18 cellular contexts compared by ENCODE assay signal in the genomic region with DNA sequence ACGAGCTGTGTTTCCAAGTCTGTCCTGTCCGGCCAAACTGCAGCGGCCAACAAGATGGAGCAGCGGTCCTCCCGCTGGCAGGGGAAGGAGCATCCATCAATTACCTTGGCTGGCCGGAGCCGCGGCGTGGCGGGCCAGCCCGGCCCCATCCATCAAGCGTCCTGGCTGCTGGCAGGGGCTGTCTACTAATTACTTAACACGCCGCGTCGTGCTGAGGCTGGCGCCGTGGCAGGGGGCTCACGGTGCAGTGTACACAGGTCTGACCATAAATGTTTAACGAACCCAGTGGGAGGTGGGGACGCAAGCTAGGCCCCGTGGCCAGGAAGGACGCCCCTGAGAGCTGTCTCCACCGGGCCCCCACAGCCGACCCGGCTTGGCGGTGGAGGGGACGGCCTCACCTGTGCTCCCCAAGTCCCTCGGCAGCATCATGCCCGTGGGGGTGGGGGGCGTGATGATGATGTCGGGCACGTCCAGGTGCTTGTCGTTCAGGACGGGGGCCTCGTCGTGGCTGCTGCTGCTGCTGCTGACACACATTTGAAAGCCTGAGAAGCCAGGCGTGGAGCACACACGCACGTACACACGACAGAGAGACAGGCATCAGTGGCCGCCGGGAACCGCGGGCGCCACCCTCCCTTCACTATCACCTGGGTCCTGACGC. TPM values are rescaled to one million over a fixed set of nuclear protein-coding genes. Genes with fewer than 3 reads are reported as not detected.
A peak's percentile ranks its signal among the peaks of the same experiment; 100 is the strongest.
DNase-seq lines count a peak whose midpoint lies in the region; FAIRE-seq and TF ChIP-seq lines count a peak whose summit lies in the region.
"Had no signal": no experiment of that assay in that cellular context is flagged by ENCODE, and none has a peak within 500 bp of the region (broad histone marks: within the 10 kb centered on the region; RNA-seq: fewer than 3 reads in every experiment).

No MANE protein-coding gene starts in this region.

- H4K20me1 ChIP-seq in osteoblast (ENCODE audit: insufficient read depth, low read length): no peaks in the 10 kb centered on the region

- no peaks in the 10 kb centered on the region for H3K79me2 ChIP-seq in osteoblast (ENCODE audit: insufficient read depth, low read length)

- no peaks in the 10 kb centered on the region for H3K4me1 ChIP-seq in osteoblast (ENCODE audit: insufficient read depth, low read length)
- no peaks in the 10 kb centered on the region for H3K4me1 ChIP-seq in small intestine (ENCODE audit: control insufficient read depth in 2 of 2, insufficient read depth in 1 of 2, low read depth in 1 of 2, low read length in 1 of 2)

- H3K36me3 Mint-ChIP-seq in brain: peaks cover 8% of the 10 kb centered on the region

- peaks cover 30% of the 10 kb centered on the region for H3K4me1 Mint-ChIP-seq in brain
- H3K4me1 Mint-ChIP-seq: CD14-positive monocyte had no signal

- peak overlapping the region in 3 of 5 experiments; percentile 79 to 88 (median 80) for H3K27ac Mint-ChIP-seq in brain

- DNase-seq in NCI-H345 (lab: John Stamatoyannopoulos, UW) (peak; percentile 58), NCI-H345 treated with DMSO at 0.1 percent for 48 hours (lab: John Stamatoyannopoulos, UW; ENCODE audit: unreplicated experiment) (no peak), NCI-H1092 treated with DMSO at 0.1 percent for 48 hours (lab: John Stamatoyannopoulos, UW) (peak; percentile 41), osteoblast (ENCODE audit: insufficient read length, low spot score, missing footprints) (peak; percentile 59), pons (ENCODE audit: low spot score) (no peak), small intestine (no peak), NCI-H2107 (lab: John Stamatoyannopoulos, UW) (no peak)
- DNase-seq: Calu3, DMS79, NCI-H1105 treated with DMSO at 0.1 percent for 48 hours, NCI-H2081 treated with DMSO at 0.1 percent for 48 hours, NCI-H510A had no signal

- H3K9me3 ChIP-seq in osteoblast (ENCODE audit: low read depth, low read length) (peaks cover 3% of the 10 kb centered on the region), small intestine (ENCODE audit: control insufficient read depth, low read depth) (no peaks in the 10 kb centered on the region)

- H3K9me3 Mint-ChIP-seq in brain: peaks cover 0 to 11% (median 9%) of the 10 kb centered on the region in 5 experiments

- no peaks in the 10 kb centered on the region for H3K36me3 ChIP-seq in osteoblast (ENCODE audit: insufficient read depth, low read length)
- H3K36me3 ChIP-seq in small intestine (ENCODE audit: control insufficient read depth in 2 of 2, insufficient read depth in 2 of 2, low read length in 2 of 2): no peaks in the 10 kb centered on the region

- no peaks in the 10 kb centered on the region for H3K27me3 ChIP-seq in osteoblast (ENCODE audit: insufficient read depth, low read length)
- H3K27me3 ChIP-seq in small intestine (ENCODE audit: control insufficient read depth in 2 of 2, insufficient read depth in 2 of 2, low read length in 2 of 2): no peaks in the 10 kb centered on the region

- TF ChIP-seq CTCF in brain (conservative IDR thresholded peaks at IDR 0.05) (no peak), osteoblast (IDR thresholded peaks at IDR 0.05; ENCODE audit: extremely low read depth, low read depth, low read length) (no peak)

- H3K4me2 ChIP-seq in osteoblast (ENCODE audit: insufficient read depth, low read length): no peak overlapping the region
- H3K4me2 ChIP-seq: KMS-11 had no signal

- FAIRE-seq in small intestine (lab: Jason Lieb, UNC): no peak
- FAIRE-seq: A204.1, G401.6, GM12891 had no signal

- no peak overlapping the region for H3K27ac ChIP-seq in osteoblast (ENCODE audit: low read depth, low read length)
- H3K27ac ChIP-seq in small intestine (ENCODE audit: low read depth in 1 of 2, low read length in 1 of 2): no peak overlapping the region
- H3K27ac ChIP-seq: KMS-11 had no signal

- H2AFZ ChIP-seq in osteoblast (ENCODE audit: low read length): no peak overlapping the region

- 78 to 90% (median 86%) methylated on average over 47 of the region's 47 CpGs for WGBS in small intestine, 3 donors

- H3K4me3 ChIP-seq in osteoblast (ENCODE audit: insufficient read depth, low read length): no peak overlapping the region
- no peak overlapping the region for H3K4me3 ChIP-seq in small intestine (ENCODE audit: low read depth in 1 of 2, low read length in 2 of 2)

- peak overlapping the region in 3 of 5 experiments; percentile 18 to 42 (median 30) for H3K4me3 Mint-ChIP-seq in brain
- H3K4me3 Mint-ChIP-seq: CD14-positive monocyte had no signal

- H3K27me3 Mint-ChIP-seq in brain: peaks cover 7% of the 10 kb centered on the region

RNA-seq across cellular contexts. Expression of a gene that starts 21.1 kb away (rescaled TPM):
- 38.2 TPM for polyA plus RNA-seq in brain (ENCODE audit: insufficient read depth, low read depth, low replicate concordance)
- 1.2 and 1.8 TPM in 2 replicates for total RNA-seq in osteoblast
- polyA plus RNA-seq in small intestine: 10 to 100 TPM in 1 of 3 donors, 1 to 10 TPM in 2; 2.0 to 11.2 (median 3.2) TPM

RNA-seq across cellular contexts. Expression of a gene that starts 41.0 kb away (rescaled TPM):
- polyA plus RNA-seq in brain (ENCODE audit: insufficient read depth, low read depth, low replicate concordance) (2.3 TPM), small intestine (1 to 10 TPM in 2 of 3 donors, not detected in 1; 1.2 to 4.9 TPM)
- 0.59 and 0.72 TPM in 2 replicates for total RNA-seq in osteoblast

Comparison
In these comparisons a context has a peak if more than half of its experiments do, and no peak if none do; other contexts are left out.
1. DNase-seq: peak in NCI-H345 (single experiment), NCI-H1092 treated with DMSO at 0.1 percent for 48 hours (single experiment) and osteoblast (single experiment); none in NCI-H345 treated with DMSO at 0.1 percent for 48 hours (single experiment), pons (single experiment), small intestine (single experiment) and NCI-H2107 (single experiment).